ENCODE assay signal across 19 cellular contexts in the genomic region with DNA sequence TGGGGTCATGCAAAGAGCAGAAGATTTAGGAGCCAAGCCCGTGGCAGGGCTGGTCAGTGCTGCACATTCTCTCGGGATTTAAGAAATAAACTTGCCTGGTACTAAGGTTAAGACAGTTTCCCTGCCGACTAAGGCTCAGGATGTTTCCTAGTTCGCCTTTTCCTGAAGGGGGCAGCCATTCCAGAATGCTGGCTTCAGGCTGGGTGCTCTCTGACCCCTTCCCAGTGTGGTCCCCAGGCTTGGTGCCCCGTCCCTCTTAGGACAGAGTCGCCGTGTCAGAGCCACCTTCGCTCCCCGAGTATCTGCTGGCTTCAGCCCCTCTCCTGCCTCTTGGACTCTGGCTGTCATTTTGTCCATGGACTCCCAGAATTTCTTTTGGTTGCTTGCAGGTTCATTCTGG.
A peak's percentile ranks its signal among the peaks of the same experiment; 100 is the strongest.
DNase-seq lines count a peak whose midpoint lies in the region; ATAC-seq and TF ChIP-seq lines count a peak whose summit lies in the region.
"Had no signal": no experiment of that assay in that cellular context is flagged by ENCODE, and none has a peak within 500 bp of the region (broad histone marks: within the 10 kb centered on the region; RNA-seq: fewer than 3 reads in every experiment).

No MANE protein-coding gene starts in this region.

- no peak overlapping the region for H3K9ac ChIP-seq in HCT116 (ENCODE audit: low read length)
- H3K9ac ChIP-seq: BLaER1 treated with 17β-estradiol and CSF1 and Interleukin-3, amounts not matched to agents 10 nM and 100 nM; SK-N-SH had no signal

- no peaks in the 10 kb centered on the region for H3K36me3 ChIP-seq in HCT116 (ENCODE audit: control insufficient read depth in 1 of 2, insufficient read depth in 2 of 2, low read length in 2 of 2)
- H3K36me3 ChIP-seq in stomach = no peaks in the 10 kb centered on the region
- H3K36me3 ChIP-seq: BLaER1 treated with 17β-estradiol and CSF1 and Interleukin-3, amounts not matched to agents 10 nM and 100 nM; HAP-1 had no signal

- CTCF ChIA-PET in HCT116 (lab: Charles Lee) (no interaction called here), WTC11 (lab: Charles Lee) (no interaction called here)

- no peaks in the 10 kb centered on the region for H3K9me3 ChIP-seq in HCT116 (ENCODE audit: control insufficient read depth in 1 of 2, insufficient read depth in 1 of 2, low read depth in 1 of 2, low read length in 2 of 2)
- peaks cover 0 to 23% (median 16%) of the 10 kb centered on the region in 4 donors for H3K9me3 ChIP-seq in stomach
- H3K9me3 ChIP-seq: HAP-1 had no signal

- DNase-seq in HCT116 (ENCODE audit: low read depth, low spot score) (no peak), WTC11 (ENCODE audit: low spot score) (no peak), left lobe of liver (ENCODE audit: low spot score) (peak; percentile 18), stomach (peak; percentile 2), omental fat pad (ENCODE audit: low spot score) (no peak), NCI-H526 (lab: John Stamatoyannopoulos, UW) (no peak), SKM-1 (lab: John Stamatoyannopoulos, UW; ENCODE audit: unreplicated experiment) (no peak)
- DNase-seq: CD8-positive, alpha-beta memory T cell; Karpas-422; NCI-H1436 treated with DMSO at 0.1 percent for 48 hours; NCI-H2029; NCI-H2171; NCI-H446; NCI-H69; SHP77; SK-N-SH had no signal

- TF ChIP-seq POLR2A in HCT116 (IDR thresholded peaks at IDR 0.05; ENCODE audit: borderline replicate concordance, extremely low read depth, insufficient read depth, insufficient read length) (no peak), stomach (IDR thresholded peaks at IDR 0.05) (no peak)

- H3K79me2 ChIP-seq in HCT116 (ENCODE audit: insufficient read depth, low read length) = no peaks in the 10 kb centered on the region

- H3K4me1 ChIP-seq in HCT116 (ENCODE audit: control insufficient read depth in 1 of 2, insufficient read depth in 2 of 2, low read length in 2 of 2) (no peaks in the 10 kb centered on the region), stomach (no peaks in the 10 kb centered on the region)
- H3K4me1 ChIP-seq: BLaER1 treated with 17β-estradiol and CSF1 and Interleukin-3, amounts not matched to agents 10 nM and 100 nM; HAP-1 had no signal

- H3K27ac ChIP-seq in HCT116 (ENCODE audit: low read depth, low read length) = no peak overlapping the region
- no peak overlapping the region for H3K27ac ChIP-seq in stomach
- H3K27ac ChIP-seq: BLaER1 treated with 17β-estradiol and CSF1 and Interleukin-3, amounts not matched to agents 10 nM and 100 nM had no signal

- H3K4me2 ChIP-seq in HCT116 (ENCODE audit: low read length) = no peak overlapping the region
- H3K4me2 ChIP-seq: BLaER1 treated with 17β-estradiol and CSF1 and Interleukin-3, amounts not matched to agents 10 nM and 100 nM; SK-N-SH had no signal

- H3K4me3 ChIP-seq in HCT116 (replicated peaks in 1 of 2; ENCODE audit: low read depth in 1 of 2, low read length in 2 of 2) = no peak overlapping the region
- no peak overlapping the region for H3K4me3 ChIP-seq in stomach
- H3K4me3 ChIP-seq: BLaER1 treated with 17β-estradiol and CSF1 and Interleukin-3, amounts not matched to agents 10 nM and 100 nM; HAP-1 had no signal

- H3K4me3 Mint-ChIP-seq in WTC11 = no peak overlapping the region
- H3K4me3 Mint-ChIP-seq: CD8-positive, alpha-beta memory T cell; IgD-negative memory B cell had no signal

- H3K9me2 ChIP-seq in HCT116 (ENCODE audit: insufficient read depth) = no peaks in the 10 kb centered on the region
- H3K9me2 ChIP-seq: SK-N-SH had no signal

- no peaks in the 10 kb centered on the region for H3K4me1 Mint-ChIP-seq in WTC11
- H3K4me1 Mint-ChIP-seq: IgD-negative memory B cell had no signal

- no peaks in the 10 kb centered on the region for H3K27me3 ChIP-seq in HCT116 (ENCODE audit: insufficient read depth, low read length)
- H3K27me3 ChIP-seq in stomach = peaks cover 0 to 21% (median 12%) of the 10 kb centered on the region in 3 donors
- H3K27me3 ChIP-seq: BLaER1 treated with 17β-estradiol and CSF1 and Interleukin-3, amounts not matched to agents 10 nM and 100 nM had no signal

- peaks cover 23% of the 10 kb centered on the region for H3K9me3 Mint-ChIP-seq in WTC11

- no peak for ATAC-seq in HCT116
- ATAC-seq in WTC11 = peak; percentile 52
- no peak for ATAC-seq in left lobe of liver
- no peak for ATAC-seq in omental fat pad (ENCODE audit: low FRiP score)

- POLR2A ChIA-PET in HCT116 (lab: Charles Lee) (no interaction called here), WTC11 (lab: Charles Lee) (no interaction called here)

- BruUV-seq in HCT116 (replicated peaks; lab: Mats Ljungman, UMichigan) = no TSS peak

- H3K27ac Mint-ChIP-seq in WTC11 = no peak overlapping the region
- H3K27ac Mint-ChIP-seq: CD8-positive, alpha-beta memory T cell; IgD-negative memory B cell had no signal

- H3K36me3 Mint-ChIP-seq in WTC11 = peaks cover 10% of the 10 kb centered on the region

- 0 out of 6 replicates have a peak, but pooled peaks of 2 of the 3 experiments have one; percentile 13 for TF ChIP-seq CTCF in HCT116 (IDR thresholded peaks at IDR 0.05 in 2 of 3, conservative IDR thresholded peaks at IDR 0.05 in 1 of 3; ENCODE audit: borderline replicate concordance in 1 of 3, insufficient read depth in 1 of 3, low read depth in 2 of 3, low read length in 2 of 3)
- no peak for TF ChIP-seq CTCF in WTC11 (IDR thresholded peaks at IDR 0.05)
- TF ChIP-seq CTCF in stomach (IDR thresholded peaks at IDR 0.05) = no peak
- no peak for TF ChIP-seq CTCF in omental fat pad (IDR thresholded peaks at IDR 0.05)

- 71 to 79% (median 76%) methylated on average over 9 of the region's 9 CpGs for WGBS in stomach, 5 donors

- no peak for TF ChIP-seq RAD21 in HCT116 (IDR thresholded peaks at IDR 0.05; ENCODE audit: low read depth)

- intact Hi-C loops in HCT116 (cut with micrococcal nuclease) (no loop called here), stomach (cut with DNase I; ENCODE audit: low total_unique reads) (no loop called here)

- no peak overlapping the region for H2AFZ ChIP-seq in HCT116 (ENCODE audit: low read depth, low read length, poor library complexity, severe bottlenecking)

- TF ChIP-seq EP300 in stomach (IDR thresholded peaks at IDR 0.05) = no peak

- H3K27me3 Mint-ChIP-seq in WTC11 (ENCODE audit: low read depth) = peaks cover 8% of the 10 kb centered on the region

- no peaks in the 10 kb centered on the region for H4K20me1 ChIP-seq in HCT116 (ENCODE audit: insufficient read depth)
- H4K20me1 ChIP-seq: BLaER1 treated with 17β-estradiol and CSF1 and Interleukin-3, amounts not matched to agents 10 nM and 100 nM had no signal

- RAD21 ChIA-PET in HCT116 (lab: Charles Lee; ENCODE audit: low non-redundant PET in 1 of 2, low total read pairs in 2 of 2, uncharacterized antibody in 2 of 2, unreplicated experiment in 2 of 2) = no interaction called here

TF ChIP-seq in HCT116, 20 proteins besides CTCF, POLR2A, EP300 and RAD21 (continues in another document):
- TF ChIP-seq ZFX (IDR thresholded peaks at IDR 0.05) = no peak
- no peak for TF ChIP-seq JUND (IDR thresholded peaks at IDR 0.05)
- TF ChIP-seq, protein P1, sequence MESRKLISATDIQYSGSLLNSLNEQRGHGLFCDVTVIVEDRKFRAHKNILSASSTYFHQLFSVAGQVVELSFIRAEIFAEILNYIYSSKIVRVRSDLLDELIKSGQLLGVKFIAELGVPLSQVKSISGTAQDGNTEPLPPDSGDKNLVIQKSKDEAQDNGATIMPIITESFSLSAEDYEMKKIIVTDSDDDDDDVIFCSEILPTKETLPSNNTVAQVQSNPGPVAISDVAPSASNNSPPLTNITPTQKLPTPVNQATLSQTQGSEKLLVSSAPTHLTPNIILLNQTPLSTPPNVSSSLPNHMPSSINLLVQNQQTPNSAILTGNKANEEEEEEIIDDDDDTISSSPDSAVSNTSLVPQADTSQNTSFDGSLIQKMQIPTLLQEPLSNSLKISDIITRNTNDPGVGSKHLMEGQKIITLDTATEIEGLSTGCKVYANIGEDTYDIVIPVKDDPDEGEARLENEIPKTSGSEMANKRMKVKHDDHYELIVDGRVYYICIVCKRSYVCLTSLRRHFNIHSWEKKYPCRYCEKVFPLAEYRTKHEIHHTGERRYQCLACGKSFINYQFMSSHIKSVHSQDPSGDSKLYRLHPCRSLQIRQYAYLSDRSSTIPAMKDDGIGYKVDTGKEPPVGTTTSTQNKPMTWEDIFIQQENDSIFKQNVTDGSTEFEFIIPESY (IDR thresholded peaks at IDR 0.05; ENCODE audit: extremely low read depth, insufficient replicate concordance, low read length) = no peak
- no peak for TF ChIP-seq EZH2 (IDR thresholded peaks at IDR 0.05)
- TF ChIP-seq CBX3 (IDR thresholded peaks at IDR 0.05; ENCODE audit: low read depth) = no peak
- TF ChIP-seq SIN3A (IDR thresholded peaks at IDR 0.05; ENCODE audit: low read depth) = no peak
- TF ChIP-seq EZH2phosphoT487 (IDR thresholded peaks at IDR 0.05; ENCODE audit: borderline replicate concordance) = no peak
- no peak for TF ChIP-seq TCF7L2 (IDR thresholded peaks at IDR 0.05; ENCODE audit: borderline replicate concordance, extremely low read depth, insufficient read depth, insufficient read length)
- TF ChIP-seq POLR2AphosphoS5 (IDR thresholded peaks at IDR 0.05; ENCODE audit: low read depth, low read length) = no peak

TF ChIP-seq in WTC11, 78 proteins besides CTCF, POLR2A, EP300 and RAD21 (continues in another document):
- TF ChIP-seq ELF4 (CRISPR knock-in tag; IDR thresholded peaks at IDR 0.05; ENCODE audit: low read depth) (no peak), MXD4 (CRISPR knock-in tag; IDR thresholded peaks at IDR 0.05; ENCODE audit: borderline replicate concordance) (no peak)
- TF ChIP-seq, protein P2, sequence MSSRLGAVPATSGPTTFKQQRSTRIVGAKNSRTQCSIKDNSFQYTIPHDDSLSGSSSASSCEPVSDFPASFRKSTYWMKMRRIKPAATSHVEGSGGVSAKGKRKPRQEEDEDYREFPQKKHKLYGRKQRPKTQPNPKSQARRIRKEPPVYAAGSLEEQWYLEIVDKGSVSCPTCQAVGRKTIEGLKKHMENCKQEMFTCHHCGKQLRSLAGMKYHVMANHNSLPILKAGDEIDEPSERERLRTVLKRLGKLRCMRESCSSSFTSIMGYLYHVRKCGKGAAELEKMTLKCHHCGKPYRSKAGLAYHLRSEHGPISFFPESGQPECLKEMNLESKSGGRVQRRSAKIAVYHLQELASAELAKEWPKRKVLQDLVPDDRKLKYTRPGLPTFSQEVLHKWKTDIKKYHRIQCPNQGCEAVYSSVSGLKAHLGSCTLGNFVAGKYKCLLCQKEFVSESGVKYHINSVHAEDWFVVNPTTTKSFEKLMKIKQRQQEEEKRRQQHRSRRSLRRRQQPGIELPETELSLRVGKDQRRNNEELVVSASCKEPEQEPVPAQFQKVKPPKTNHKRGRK (CRISPR knock-in tag; IDR thresholded peaks at IDR 0.05; ENCODE audit: borderline replicate concordance) = no peak

Comparison
In these comparisons a context has a peak if more than half of its experiments do, and no peak if none do; other contexts are left out.
1. DNase-seq: peak in left lobe of liver (single experiment) and stomach (single experiment); none in HCT116 (single experiment), WTC11 (single experiment), omental fat pad (single experiment), NCI-H526 (0 of 2) and SKM-1 (single experiment).
2. CTCF ChIP-seq: peak in HCT116 (2 of 3); none in WTC11 (single experiment), stomach (0 of 7) and omental fat pad (0 of 3).